Comparison of ENCODE assay signal across 11 cellular contexts in the genomic region with DNA sequence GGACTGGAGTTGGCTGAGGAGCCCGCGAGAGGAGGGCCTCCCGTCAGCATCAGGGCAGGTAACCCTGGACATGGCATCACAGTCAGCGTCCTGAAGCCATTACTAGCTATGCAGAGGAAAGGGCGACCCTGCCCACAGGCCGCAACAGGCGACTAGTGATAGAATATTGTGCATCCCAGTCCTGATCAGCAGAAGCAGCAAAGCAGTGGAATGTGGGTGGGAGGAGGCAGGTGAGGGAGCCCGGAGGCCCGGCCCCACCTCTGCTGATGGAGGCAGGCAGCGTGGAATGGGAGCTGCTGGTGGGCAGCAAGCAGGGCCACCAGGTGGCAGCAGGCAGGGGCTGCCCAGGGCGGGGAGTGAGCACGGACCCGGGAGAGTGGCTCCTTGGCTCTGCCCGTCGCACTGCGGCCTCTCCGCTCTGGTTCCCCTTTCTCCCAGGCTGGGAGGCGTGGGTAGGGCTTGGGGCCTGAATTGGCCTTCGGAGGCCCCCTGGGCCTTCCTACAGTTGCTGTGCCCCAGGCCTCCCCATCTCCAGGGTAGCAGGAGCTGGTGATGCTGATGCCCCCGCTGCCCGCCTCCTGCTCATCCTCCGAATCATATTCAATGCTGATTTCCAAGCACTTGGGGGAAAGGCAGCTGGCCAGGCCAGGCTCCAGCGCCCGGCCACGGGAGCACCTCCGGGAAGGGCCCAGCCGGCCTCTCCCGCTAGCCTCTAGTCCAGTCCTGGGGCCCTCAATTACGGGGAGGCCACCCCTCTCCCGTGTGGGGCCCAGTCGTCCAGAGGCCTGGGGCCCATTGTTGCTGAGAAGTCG. TPM values are rescaled to one million over a fixed set of nuclear protein-coding genes. Genes with fewer than 3 reads are reported as not detected.
DNase-seq lines count a peak whose midpoint lies in the region; ATAC-seq and TF ChIP-seq lines count a peak whose summit lies in the region.
"Had no signal": no experiment of that assay in that cellular context is flagged by ENCODE, and none has a peak within 500 bp of the region (broad histone marks: within the 10 kb centered on the region; RNA-seq: fewer than 3 reads in every experiment).

No MANE protein-coding gene starts in this region.

- H3K36me3 ChIP-seq in left ventricle myocardium inferior, result no peaks in the 10 kb centered on the region

- peak; percentile 55 for DNase-seq in activated CD8-positive, alpha-beta memory T cell treated with anti-CD3 and anti-CD28 coated beads for 24 hours
- no peak for DNase-seq in activated CD8-positive, alpha-beta memory T cell treated with anti-CD3 and anti-CD28 coated beads, Interleukin-2, amount 50 U/mL, for 4 hours
- DNase-seq in left ventricle myocardium inferior (no peak), type B pancreatic cell (ENCODE audit: extremely low spot score, unreplicated experiment) (peak; percentile 68), NCI-H2029 treated with DMSO at 0.1 percent for 48 hours (lab: John Stamatoyannopoulos, UW) (no peak)
- DNase-seq: activated CD4-positive, alpha-beta T cell treated with anti-CD3 and anti-CD28 coated beads, Interleukin-2, amount 50 U/mL, for 1 hour; NCI-H524 had no signal

- ATAC-seq in SK-N-SH treated with all-trans-retinoic acid at 6 μM for 48 hours, result peak; percentile 39
- no peak for ATAC-seq in HG03342 (IDR thresholded peaks at IDR 0.05; ENCODE audit: unreplicated experiment)
- ATAC-seq in HG02642 (IDR thresholded peaks at IDR 0.05; ENCODE audit: poor library complexity, unreplicated experiment), result no peak

- H3K4me1 Mint-ChIP-seq in type B pancreatic cell (ENCODE audit: unreplicated experiment), result peaks cover 6% of the 10 kb centered on the region

- H3K4me3 ChIP-seq in left ventricle myocardium inferior, result no peak overlapping the region

- H3K4me1 ChIP-seq in left ventricle myocardium inferior, result no peaks in the 10 kb centered on the region

- peak; percentile 37 for TF ChIP-seq CTCF in left ventricle myocardium inferior (IDR thresholded peaks at IDR 0.05; ENCODE audit: borderline replicate concordance)
- peak; percentile 54 for TF ChIP-seq CTCF in type B pancreatic cell (conservative IDR thresholded peaks at IDR 0.05)

- no peaks in the 10 kb centered on the region for H3K36me3 Mint-ChIP-seq in type B pancreatic cell

- intact Hi-C loops in left ventricle myocardium inferior (cut with micrococcal nuclease), result loop anchor here (10.0 kb wide), 1 partner anchor 136 kb away; no protein-coding TSS in a partner anchor

- H3K4me3 Mint-ChIP-seq in type B pancreatic cell, result no peak overlapping the region
- H3K4me3 Mint-ChIP-seq: CD8-positive, alpha-beta memory T cell had no signal

- no peaks in the 10 kb centered on the region for H3K9me3 Mint-ChIP-seq in type B pancreatic cell
- H3K9me3 Mint-ChIP-seq: CD8-positive, alpha-beta memory T cell had no signal

- H3K27me3 ChIP-seq in left ventricle myocardium inferior (ENCODE audit: low read depth), result peaks cover 12% of the 10 kb centered on the region

- peaks cover 7% of the 10 kb centered on the region for H3K27me3 Mint-ChIP-seq in type B pancreatic cell
- H3K27me3 Mint-ChIP-seq: CD8-positive, alpha-beta memory T cell had no signal

- H3K9me3 ChIP-seq in left ventricle myocardium inferior (replicated peaks), result no peaks in the 10 kb centered on the region

- H3K27ac Mint-ChIP-seq in type B pancreatic cell, result no peak overlapping the region

- no peak overlapping the region for H3K27ac ChIP-seq in left ventricle myocardium inferior (replicated peaks)

TF ChIP-seq in SK-N-SH treated with all-trans-retinoic acid at 6 μM for 48 hours, 23 proteins besides CTCF, POLR2A, EP300 and RAD21:
- no peak for TF ChIP-seq OSR1 (CRISPR knock-in tag; IDR thresholded peaks at IDR 0.05)
- TF ChIP-seq BACH2 (CRISPR knock-in tag; IDR thresholded peaks at IDR 0.05; ENCODE audit: borderline replicate concordance), result no peak
- no peak for TF ChIP-seq ZNF70 (CRISPR knock-in tag; IDR thresholded peaks at IDR 0.05)
- TF ChIP-seq SNAI2 (CRISPR knock-in tag; IDR thresholded peaks at IDR 0.05), result no peak
- TF ChIP-seq GLIS3 (CRISPR knock-in tag; IDR thresholded peaks at IDR 0.05), result no peak
- no peak for TF ChIP-seq ZFP30 (CRISPR knock-in tag; IDR thresholded peaks at IDR 0.05)
- TF ChIP-seq, protein P1, sequence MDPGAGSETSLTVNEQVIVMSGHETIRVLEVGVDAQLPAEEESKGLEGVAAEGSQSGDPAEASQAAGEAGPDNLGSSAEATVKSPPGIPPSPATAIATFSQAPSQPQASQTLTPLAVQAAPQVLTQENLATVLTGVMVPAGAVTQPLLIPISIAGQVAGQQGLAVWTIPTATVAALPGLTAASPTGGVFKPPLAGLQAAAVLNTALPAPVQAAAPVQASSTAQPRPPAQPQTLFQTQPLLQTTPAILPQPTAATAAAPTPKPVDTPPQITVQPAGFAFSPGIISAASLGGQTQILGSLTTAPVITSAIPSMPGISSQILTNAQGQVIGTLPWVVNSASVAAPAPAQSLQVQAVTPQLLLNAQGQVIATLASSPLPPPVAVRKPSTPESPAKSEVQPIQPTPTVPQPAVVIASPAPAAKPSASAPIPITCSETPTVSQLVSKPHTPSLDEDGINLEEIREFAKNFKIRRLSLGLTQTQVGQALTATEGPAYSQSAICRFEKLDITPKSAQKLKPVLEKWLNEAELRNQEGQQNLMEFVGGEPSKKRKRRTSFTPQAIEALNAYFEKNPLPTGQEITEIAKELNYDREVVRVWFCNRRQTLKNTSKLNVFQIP (CRISPR knock-in tag; IDR thresholded peaks at IDR 0.05; ENCODE audit: borderline replicate concordance, low read depth), result no peak

RNA-seq across cellular contexts. Expression of a gene that starts 20.2 kb away (rescaled TPM):
- total RNA-seq in left ventricle myocardium inferior (12.8 TPM), type B pancreatic cell (ENCODE audit: low replicate concordance) (9.7 and 18.4 TPM in 2 replicates)

RNA-seq across cellular contexts. Expression of a gene that starts 27.6 kb away (rescaled TPM):
- total RNA-seq in left ventricle myocardium inferior (0.05 TPM), type B pancreatic cell (ENCODE audit: low replicate concordance) (not detected in 2 replicates)
- total RNA-seq: CD8-positive, alpha-beta memory T cell had no signal

RNA-seq across cellular contexts. Expression of a gene that starts 43.6 kb away (rescaled TPM):
- total RNA-seq in left ventricle myocardium inferior (55.2 TPM), type B pancreatic cell (ENCODE audit: low replicate concordance) (75.7 and 82.9 TPM in 2 replicates)

Comparison
In these comparisons a context has a peak if more than half of its experiments do, and no peak if none do; other contexts are left out.
1. DNase-seq: peak in activated CD8-positive, alpha-beta memory T cell treated with anti-CD3 and anti-CD28 coated beads for 24 hours (single experiment) and type B pancreatic cell (single experiment); none in activated CD8-positive, alpha-beta memory T cell treated with anti-CD3 and anti-CD28 coated beads, Interleukin-2, amount 50 U/mL, for 4 hours (single experiment), left ventricle myocardium inferior (single experiment) and NCI-H2029 treated with DMSO at 0.1 percent for 48 hours (single experiment).